17 cellular contexts compared by ENCODE assay signal in the genomic region with DNA sequence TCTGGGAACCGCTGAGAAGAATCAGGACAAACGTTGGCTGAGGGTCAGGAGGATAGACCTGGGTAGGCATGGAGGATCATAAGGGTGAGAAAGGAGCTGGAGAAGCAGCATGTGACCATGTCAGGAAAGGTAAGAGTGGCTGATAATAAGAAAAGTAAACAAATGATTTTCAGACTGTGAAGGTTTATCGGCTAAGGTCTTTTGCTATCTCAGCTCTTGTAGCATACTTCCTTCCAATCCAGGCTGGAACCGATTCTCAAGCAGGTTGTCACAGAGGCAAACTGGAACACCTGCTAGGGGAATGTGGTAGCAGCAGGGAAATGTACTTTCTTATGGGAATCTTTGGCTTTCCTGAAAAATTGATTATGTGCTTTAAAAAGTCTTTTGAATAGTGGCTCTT.
DNase-seq lines count a peak whose midpoint lies in the region; ATAC-seq and TF ChIP-seq lines count a peak whose summit lies in the region.
"Had no signal": no experiment of that assay in that cellular context is flagged by ENCODE, and none has a peak within 500 bp of the region (broad histone marks: within the 10 kb centered on the region; RNA-seq: fewer than 3 reads in every experiment).

No MANE protein-coding gene starts in this region.

- no peaks in the 10 kb centered on the region for H3K27me3 Mint-ChIP-seq in neural crest cell (ENCODE audit: low read depth)
- H3K27me3 Mint-ChIP-seq: CD4-positive, alpha-beta memory T cell had no signal

- H3K4me1 Mint-ChIP-seq in neural crest cell, result no peaks in the 10 kb centered on the region
- H3K4me1 Mint-ChIP-seq: CD4-positive, alpha-beta memory T cell; H9 had no signal

- H3K27ac ChIP-seq in spleen, result no peak overlapping the region
- H3K27ac ChIP-seq: GM23248 had no signal

- whole genome bisulfite sequencing in spleen, 5 donors, result 81 to 92% (median 89%) methylated on average over 4 of the region's 4 CpGs

- peak; percentile 47 for DNase-seq in DMS53 (lab: John Stamatoyannopoulos, UW)
- DNase-seq in DMS53 treated with DMSO at 0.1 percent for 48 hours (lab: John Stamatoyannopoulos, UW; ENCODE audit: unreplicated experiment), result peak; percentile 58
- DNase-seq in neural crest cell (ENCODE audit: low read depth, low spot score), result no peak
- DNase-seq in left cardiac atrium, result no peak
- DNase-seq in hippocampal formation (lab: John Stamatoyannopoulos, UW), result no peak
- no peak for DNase-seq in spleen
- DNase-seq: C1 segment of cervical spinal cord; Calu3; CD4-positive, alpha-beta memory T cell; COR-L47; DMS79; EL; GDM1; GM23248; H9 had no signal

- peaks cover 0 to 2% (median 0%) of the 10 kb centered on the region in 7 donors for H3K27me3 ChIP-seq in spleen (replicated peaks in 1 of 7)

- ATAC-seq in left cardiac atrium, result no peak
- ATAC-seq: GM12878, HCT116 had no signal

- no peaks in the 10 kb centered on the region for H3K36me3 ChIP-seq in spleen

- H3K27ac Mint-ChIP-seq in neural crest cell (ENCODE audit: unreplicated experiment), result peak overlapping the region; percentile 30
- H3K27ac Mint-ChIP-seq: CD4-positive, alpha-beta memory T cell; H9 had no signal

- H3K4me1 ChIP-seq in spleen, result no peaks in the 10 kb centered on the region

- peaks cover 0 to 5% (median 0%) of the 10 kb centered on the region in 8 donors for H3K9me3 ChIP-seq in spleen

- H3K36me3 Mint-ChIP-seq in neural crest cell (ENCODE audit: low read depth), result no peaks in the 10 kb centered on the region
- H3K36me3 Mint-ChIP-seq: CD4-positive, alpha-beta memory T cell had no signal

- no peak overlapping the region for H3K4me3 ChIP-seq in spleen
- H3K4me3 ChIP-seq: GM12878, GM23248 had no signal

- no peak for TF ChIP-seq POLR2A in spleen (IDR thresholded peaks at IDR 0.05)

- TF ChIP-seq CTCF in neural crest cell (conservative IDR thresholded peaks at IDR 0.05) (no peak), spleen (IDR thresholded peaks at IDR 0.05 in 8 of 11, conservative IDR thresholded peaks at IDR 0.05 in 3 of 11) (no peak)

- intact Hi-C loops in left cardiac atrium (cut with DNase I) (no loop called here), spleen (cut with DNase I; ENCODE audit: low total_unique reads) (no loop called here)

- H3K4me3 Mint-ChIP-seq in neural crest cell, result no peak overlapping the region
- H3K4me3 Mint-ChIP-seq: CD4-positive, alpha-beta memory T cell; H9 had no signal

- no peaks in the 10 kb centered on the region for H3K9me3 Mint-ChIP-seq in neural crest cell

Comparison
In these comparisons a context has a peak if more than half of its experiments do, and no peak if none do; other contexts are left out.
1. DNase-seq: peak in DMS53 (single experiment) and DMS53 treated with DMSO at 0.1 percent for 48 hours (single experiment); none in neural crest cell (single experiment), left cardiac atrium (single experiment), hippocampal formation (0 of 2) and spleen (single experiment).